In the genomic region with DNA sequence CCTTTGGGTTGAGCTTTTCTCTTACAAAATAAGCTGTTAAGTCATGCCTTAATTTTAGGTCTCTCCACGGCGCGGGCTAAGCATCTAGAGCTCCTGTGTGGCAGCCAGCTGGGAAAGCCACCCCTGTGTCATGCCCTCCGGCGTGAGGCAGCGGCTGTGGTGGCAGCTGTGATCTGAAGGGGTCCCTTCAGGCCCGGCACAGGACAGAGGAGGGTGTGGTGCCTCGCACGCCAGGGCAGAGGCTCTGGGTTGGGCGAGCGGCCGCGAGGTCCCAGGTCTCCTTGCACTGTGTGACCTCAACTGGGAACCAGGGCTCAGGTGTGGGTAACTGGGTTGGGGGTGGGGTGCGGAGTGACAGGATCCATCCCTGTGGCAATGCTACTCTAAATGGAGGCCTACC, we compare ENCODE assay signal across 6 cellular contexts. TPM values are rescaled to one million over a fixed set of nuclear protein-coding genes. Genes with fewer than 3 reads are reported as not detected.
"Had no signal": no experiment of that assay in that cellular context is flagged by ENCODE, and none has a peak within 500 bp of the region (broad histone marks: within the 10 kb centered on the region; RNA-seq: fewer than 3 reads in every experiment).

No MANE protein-coding gene starts in this region.

RNA-seq across cellular contexts. Expression of gene TRIM49D1, which starts 21.2 kb away (rescaled TPM):
- total RNA-seq: HT1080, K562, M059J, OCI-LY7, PC-3, SK-MEL-5 had no signal

RNA-seq across cellular contexts. Expression of gene TRIM64B, which starts 22.5 kb away (rescaled TPM):
- total RNA-seq: HT1080, K562, M059J, OCI-LY7, PC-3, SK-MEL-5 had no signal

RNA-seq across cellular contexts. Expression of gene TRIM49D2, which starts 23.1 kb away (rescaled TPM):
- total RNA-seq: HT1080, K562, M059J, OCI-LY7, PC-3, SK-MEL-5 had no signal
